ENCODE assay signal across 12 cellular contexts in genomic region chr6:1389791-1390070, GRCh38. TPM values are rescaled to one million over a fixed set of nuclear protein-coding genes. Genes with fewer than 3 reads are reported as not detected.
DNase-seq lines count a peak whose midpoint lies in the region; ATAC-seq and TF ChIP-seq lines count a peak whose summit lies in the region.
"Had no signal": no experiment of that assay in that cellular context is flagged by ENCODE, and none has a peak within 500 bp of the region (broad histone marks: within the 10 kb centered on the region; RNA-seq: fewer than 3 reads in every experiment).

No MANE protein-coding gene starts in this region.

- no peak for DNase-seq in AG10803 (ENCODE audit: low read depth)
- DNase-seq in Peyer's patch: no peak
- no peak for DNase-seq in fibroblast of villous mesenchyme (ENCODE audit: low read depth)
- no peak for DNase-seq in skeletal muscle cell (ENCODE audit: low read depth)
- no peak for DNase-seq in AML-193 (lab: John Stamatoyannopoulos, UW)
- no peak for DNase-seq in activated naive CD4-positive, alpha-beta T cell (lab: John Stamatoyannopoulos, UW)
- DNase-seq: KG1, NCI-H1694 treated with DMSO at 0.1 percent for 48 hours, NCI-H774 had no signal

- H3K36me3 ChIP-seq in Peyer's patch: no peaks in the 10 kb centered on the region

- peaks cover 0 to 13% (median 4%) of the 10 kb centered on the region in 4 donors for H3K4me1 ChIP-seq in Peyer's patch

- ATAC-seq in HG03139 (IDR thresholded peaks at IDR 0.05; ENCODE audit: unreplicated experiment) (no peak), GM18502 (IDR thresholded peaks at IDR 0.05; ENCODE audit: poor library complexity, unreplicated experiment) (no peak)

- TF ChIP-seq CTCF in AG10803 (conservative IDR thresholded peaks at IDR 0.05; ENCODE audit: low read length) (no peak), Peyer's patch (IDR thresholded peaks at IDR 0.05) (no peak), fibroblast of villous mesenchyme (IDR thresholded peaks at IDR 0.05; ENCODE audit: insufficient read depth, low read depth, low read length) (no peak)

- H3K27ac ChIP-seq in Peyer's patch: peak overlapping the region in 3 of 4 donors; percentile 66 to 90 (median 88)
- H3K27ac ChIP-seq: VCaP had no signal

- TF ChIP-seq POLR2A in Peyer's patch (IDR thresholded peaks at IDR 0.05): no peak

- peaks cover 0 to 29% of the 10 kb centered on the region in 2 donors for H3K27me3 ChIP-seq in Peyer's patch

- no peaks in the 10 kb centered on the region for H3K9me3 ChIP-seq in Peyer's patch

- H3K4me3 ChIP-seq in AG10803 (ENCODE audit: low read length): peak overlapping the region; percentile 71
- peak overlapping the region; percentile 34 to 61 (median 48) for H3K4me3 ChIP-seq in Peyer's patch
- H3K4me3 ChIP-seq in fibroblast of villous mesenchyme (ENCODE audit: low read depth, low read length): peak overlapping the region; percentile 59
- H3K4me3 ChIP-seq in skeletal muscle cell (ENCODE audit: low read depth, low read length): peak overlapping the region; percentile 53

RNA-seq across cellular contexts. Expression of gene FOXF2, which starts 0.4 kb away (rescaled TPM):
- total RNA-seq in Peyer's patch (10 to 100 TPM in 1 of 4 donors, 1 to 10 TPM in 3; 4.0 to 14.0 (median 8.0) TPM), fibroblast of villous mesenchyme (0.97 TPM in 1 of 2 replicates, not detected in the other)
